Comparison of ENCODE assay signal across 13 cellular contexts in the genomic region with DNA sequence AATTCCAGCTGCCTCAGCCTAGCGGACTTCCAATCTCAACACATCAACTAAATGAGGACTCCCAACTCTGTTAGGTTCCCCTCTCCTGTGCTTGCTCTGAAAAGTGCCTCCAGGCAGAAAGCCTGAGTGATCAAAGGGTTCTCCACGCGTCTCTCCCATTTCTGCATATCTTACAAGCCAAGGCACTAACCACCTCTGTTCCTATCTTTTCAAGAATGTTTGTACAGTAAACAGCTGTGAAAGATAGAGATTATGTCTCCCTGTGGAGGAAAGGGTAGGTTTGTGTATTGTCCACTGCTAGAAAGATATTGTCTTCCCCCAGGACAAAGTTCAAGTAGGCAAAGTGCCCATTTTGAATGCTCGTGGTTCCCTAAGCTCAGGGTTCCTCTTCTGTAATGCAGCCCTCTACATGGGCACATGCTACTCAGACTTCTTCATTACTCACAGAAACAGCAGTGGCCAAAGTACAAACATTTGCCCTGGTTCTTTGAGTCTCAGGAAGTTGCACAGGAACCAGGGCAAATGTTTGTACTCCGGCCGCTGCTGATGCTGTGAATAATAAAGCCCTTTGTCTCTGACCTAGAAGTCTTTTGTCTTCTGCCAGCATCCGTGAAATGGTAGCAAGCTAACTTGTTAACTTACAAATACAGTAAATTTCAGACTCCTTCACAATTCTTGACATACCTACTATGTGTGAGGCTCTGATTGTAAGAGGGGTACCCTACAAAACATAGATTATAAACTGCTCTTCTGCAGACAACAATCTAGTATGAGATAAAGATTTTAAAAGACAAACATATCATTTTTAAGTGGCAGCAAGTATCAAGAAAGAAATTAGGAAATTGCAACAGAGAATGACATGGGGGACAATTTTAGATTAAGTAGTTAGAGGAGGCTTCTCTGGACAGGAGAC.
DNase-seq lines count a peak whose midpoint lies in the region; ATAC-seq and TF ChIP-seq lines count a peak whose summit lies in the region.
"Had no signal": no experiment of that assay in that cellular context is flagged by ENCODE, and none has a peak within 500 bp of the region (broad histone marks: within the 10 kb centered on the region; RNA-seq: fewer than 3 reads in every experiment).

No MANE protein-coding gene starts in this region.

- H3K9ac ChIP-seq in parathyroid adenoma, result no peak overlapping the region

- peaks cover 2% of the 10 kb centered on the region; the same call in 1 of the 2 replicates for H3K27me3 ChIP-seq in HAP-1 (ENCODE audit: low read depth)
- no peaks in the 10 kb centered on the region for H3K27me3 ChIP-seq in parathyroid adenoma (ENCODE audit: control insufficient read depth, insufficient read depth, low read length)
- H3K27me3 ChIP-seq: vagina had no signal

- H3K36me3 Mint-ChIP-seq in activated naive CD4-positive, alpha-beta T cell treated with anti-CD3 and anti-CD28 coated beads, Interleukin-2, amount 10 ng/mL, durations not matched to agents 7 days and 5 days, result no peaks in the 10 kb centered on the region

- peak; percentile 18 to 34 for DNase-seq in HAP-1 (ENCODE audit: low spot score in 2 of 2)
- peak; percentile 30 for DNase-seq in SKM-1 treated with dmso at 0.1 percent for 144 hours (lab: John Stamatoyannopoulos, UW; ENCODE audit: unreplicated experiment)
- peak; percentile 23 to 41 for DNase-seq in hippocampal formation (lab: John Stamatoyannopoulos, UW)
- no peak for DNase-seq in germinal center (ENCODE audit: low spot score)
- DNase-seq in activated naive CD4-positive, alpha-beta T cell treated with anti-CD3 and anti-CD28 coated beads, Interleukin-2, amount 10 ng/mL, durations not matched to agents 7 days and 5 days, result no peak
- DNase-seq: activated effector memory CD4-positive, alpha-beta T cell treated with anti-CD3 and anti-CD28 coated beads, Interleukin-2, amount 50 U/mL, for 16 hours; HFFc6; NCI-H446 had no signal

- H3K4me1 Mint-ChIP-seq in activated naive CD4-positive, alpha-beta T cell treated with anti-CD3 and anti-CD28 coated beads, Interleukin-2, amount 10 ng/mL, durations not matched to agents 7 days and 5 days, result peaks cover 16% of the 10 kb centered on the region

- H3K27ac Mint-ChIP-seq in activated naive CD4-positive, alpha-beta T cell treated with anti-CD3 and anti-CD28 coated beads, Interleukin-2, amount 10 ng/mL, durations not matched to agents 7 days and 5 days, result no peak overlapping the region
- H3K27ac Mint-ChIP-seq: HFFc6 had no signal

- peaks cover 31% of the 10 kb centered on the region for H3K27me3 Mint-ChIP-seq in activated naive CD4-positive, alpha-beta T cell treated with anti-CD3 and anti-CD28 coated beads, Interleukin-2, amount 10 ng/mL, durations not matched to agents 7 days and 5 days

- no peak for TF ChIP-seq CTCF in parathyroid adenoma (IDR thresholded peaks at IDR 0.05)

- ATAC-seq in HG02759 (IDR thresholded peaks at IDR 0.05; ENCODE audit: unreplicated experiment), result no peak
- no peak for ATAC-seq in HG03442 (IDR thresholded peaks at IDR 0.05; ENCODE audit: unreplicated experiment)
- ATAC-seq: esophagus mucosa had no signal

- CTCF ChIA-PET in activated naive CD4-positive, alpha-beta T cell treated with anti-CD3 and anti-CD28 coated beads, Interleukin-2, amount 10 ng/mL, durations not matched to agents 7 days and 5 days (lab: Charles Lee), result interaction anchor here (0.8 to 10.8 kb wide), 9 partner anchors 13 to 252 kb away, joined by 3 to 261 read pairs (median 15); no protein-coding TSS in a partner anchor

- no peak overlapping the region for H3K4me3 ChIP-seq in HAP-1
- H3K4me3 ChIP-seq in parathyroid adenoma (ENCODE audit: low read depth, low read length), result no peak overlapping the region
- H3K4me3 ChIP-seq: vagina had no signal

- H3K36me3 ChIP-seq in HAP-1 (replicated peaks), result no peaks in the 10 kb centered on the region
- H3K36me3 ChIP-seq in parathyroid adenoma (ENCODE audit: control insufficient read depth, insufficient read depth, low read length), result no peaks in the 10 kb centered on the region
- H3K36me3 ChIP-seq: vagina had no signal

- H3K4me1 ChIP-seq in HAP-1 (peaks cover 4% of the 10 kb centered on the region), parathyroid adenoma (no peaks in the 10 kb centered on the region)
- H3K4me1 ChIP-seq: vagina had no signal

- H3K79me2 ChIP-seq in parathyroid adenoma, result no peaks in the 10 kb centered on the region

- H3K27ac ChIP-seq in parathyroid adenoma, result no peak overlapping the region
- H3K27ac ChIP-seq: vagina had no signal

- H3K4me2 ChIP-seq in parathyroid adenoma (ENCODE audit: low read length), result no peak overlapping the region

- H3K9me3 ChIP-seq in HAP-1 (no peaks in the 10 kb centered on the region), parathyroid adenoma (ENCODE audit: control insufficient read depth, low read length) (no peaks in the 10 kb centered on the region)
- H3K9me3 ChIP-seq: vagina had no signal

- in situ Hi-C loops in HAP-1 (cut with MboI; ENCODE audit: low sequenced_read_pairs), result loop anchor here (10.0 kb wide), 2 partner anchors 142 to 242 kb away; no protein-coding TSS in a partner anchor

- no peak overlapping the region for H3K4me3 Mint-ChIP-seq in activated naive CD4-positive, alpha-beta T cell treated with anti-CD3 and anti-CD28 coated beads, Interleukin-2, amount 10 ng/mL, durations not matched to agents 7 days and 5 days
- H3K4me3 Mint-ChIP-seq: HFFc6 had no signal

- H3K9me3 Mint-ChIP-seq in activated naive CD4-positive, alpha-beta T cell treated with anti-CD3 and anti-CD28 coated beads, Interleukin-2, amount 10 ng/mL, durations not matched to agents 7 days and 5 days, result no peaks in the 10 kb centered on the region
- H3K9me3 Mint-ChIP-seq: HFFc6 had no signal

- H2AFZ ChIP-seq in parathyroid adenoma, result peak overlapping the region; percentile 10

Comparison
In these comparisons a context has a peak if more than half of its experiments do, and no peak if none do; other contexts are left out.
1. DNase-seq: peak in HAP-1 (2 of 2), SKM-1 treated with dmso at 0.1 percent for 144 hours (single experiment) and hippocampal formation (2 of 2); none in germinal center (single experiment) and activated naive CD4-positive, alpha-beta T cell treated with anti-CD3 and anti-CD28 coated beads, Interleukin-2, amount 10 ng/mL, durations not matched to agents 7 days and 5 days (single experiment).